In genomic region chr13:48156466-48156865, GRCh38 we compare ENCODE assay signal across 7 cellular contexts.
DNase-seq lines count a peak whose midpoint lies in the region; ATAC-seq and TF ChIP-seq lines count a peak whose summit lies in the region.

No MANE protein-coding gene starts in this region.

- no peak overlapping the region for H3K27ac ChIP-seq in Karpas-422 (ENCODE audit: low read length)

- no peaks in the 10 kb centered on the region for H3K9me2 ChIP-seq in Karpas-422 (replicated peaks; ENCODE audit: insufficient read depth, low read length)

- H3K4me3 Mint-ChIP-seq in activated CD8-positive, alpha-beta T cell treated with anti-CD3 and anti-CD28 coated beads for 36 hours = peak overlapping the region; percentile 67
- no peak overlapping the region for H3K4me3 Mint-ChIP-seq in glutamatergic neuron (ENCODE audit: unreplicated experiment)

- no peak overlapping the region for H3K4me3 ChIP-seq in Karpas-422 (ENCODE audit: low read length)

- ATAC-seq in activated CD8-positive, alpha-beta T cell treated with anti-CD3 and anti-CD28 coated beads for 36 hours = peak; percentile 86

- no peaks in the 10 kb centered on the region for H3K36me3 Mint-ChIP-seq in activated CD8-positive, alpha-beta T cell treated with anti-CD3 and anti-CD28 coated beads for 36 hours (ENCODE audit: low read depth)
- no peaks in the 10 kb centered on the region for H3K36me3 Mint-ChIP-seq in glutamatergic neuron (ENCODE audit: unreplicated experiment)

- no peaks in the 10 kb centered on the region for H3K9me3 ChIP-seq in Karpas-422 (ENCODE audit: low read length)

- H3K79me2 ChIP-seq in Karpas-422 (ENCODE audit: low read length) = no peaks in the 10 kb centered on the region

- CTCF ChIA-PET in activated CD8-positive, alpha-beta T cell treated with anti-CD3 and anti-CD28 coated beads for 36 hours (lab: Charles Lee) = interaction anchor here (1.4 to 2.0 kb wide), 3 partner anchors 27 to 75 kb away, joined by 5 to 8 read pairs (median 6); no protein-coding TSS in a partner anchor

- no peaks in the 10 kb centered on the region for H4K20me1 ChIP-seq in Karpas-422 (ENCODE audit: insufficient read depth, low read depth, low read length)

- POLR2A ChIA-PET in activated CD8-positive, alpha-beta T cell treated with anti-CD3 and anti-CD28 coated beads for 36 hours (lab: Charles Lee) = interaction anchor here (1.0 kb wide), 1 partner anchor 34 kb away, joined by 3 read pairs; no protein-coding TSS in a partner anchor

- no peak overlapping the region for H3K9ac ChIP-seq in Karpas-422 (ENCODE audit: low read length)

- no peak for TF ChIP-seq CTCF in activated CD8-positive, alpha-beta T cell treated with anti-CD3 and anti-CD28 coated beads for 36 hours (IDR thresholded peaks at IDR 0.05)
- no peak for TF ChIP-seq CTCF in glutamatergic neuron (IDR thresholded peaks at IDR 0.05; ENCODE audit: partially characterized antibody, unreplicated experiment)
- TF ChIP-seq CTCF in GM20000 (IDR thresholded peaks at IDR 0.05; ENCODE audit: extremely low read depth, missing control alignments) = no peak

- peak overlapping the region; percentile 97 for H3K27ac Mint-ChIP-seq in activated CD8-positive, alpha-beta T cell treated with anti-CD3 and anti-CD28 coated beads for 36 hours
- no peak overlapping the region for H3K27ac Mint-ChIP-seq in glutamatergic neuron (ENCODE audit: unreplicated experiment)

- H3K4me1 ChIP-seq in Karpas-422 (ENCODE audit: low read length) = peaks cover 9% of the 10 kb centered on the region

- no peaks in the 10 kb centered on the region for H3K36me3 ChIP-seq in Karpas-422 (ENCODE audit: insufficient read depth, low read length)

- H3K27me3 ChIP-seq in Karpas-422 (ENCODE audit: low read length) = no peaks in the 10 kb centered on the region

- peaks cover 85% of the 10 kb centered on the region for H3K4me1 Mint-ChIP-seq in activated CD8-positive, alpha-beta T cell treated with anti-CD3 and anti-CD28 coated beads for 36 hours (ENCODE audit: low read depth)
- H3K4me1 Mint-ChIP-seq in glutamatergic neuron (ENCODE audit: low read depth, unreplicated experiment) = peaks cover 24% of the 10 kb centered on the region

- DNase-seq in Karpas-422 (peak; percentile 50), glutamatergic neuron (peak; percentile 19), NCI-H2227 treated with DMSO at 0.1 percent for 48 hours (lab: John Stamatoyannopoulos, UW) (no peak), ecto neural progenitor cell (ENCODE audit: low spot score) (no peak), GM20000 (ENCODE audit: low spot score) (no peak)
- DNase-seq in activated CD8-positive, alpha-beta T cell treated with anti-CD3 and anti-CD28 coated beads for 36 hours = peak; percentile 91
- DNase-seq in stimulated activated CD8-positive, alpha-beta memory T cell treated with anti-CD3 and anti-CD28 coated beads, Interleukin-15, amount 100 ng/mL, for 48 hours (ENCODE audit: low read depth in 2 of 2) = peak; percentile 52 to 53

- H2AFZ ChIP-seq in Karpas-422 (ENCODE audit: low read length) = peak overlapping the region; percentile 65

- intact Hi-C loops in activated CD8-positive, alpha-beta T cell treated with anti-CD3 and anti-CD28 coated beads for 36 hours (cut with micrococcal nuclease) = loop anchor here (1.0 to 5.0 kb wide), 2 partner anchors 30 to 66 kb away; no protein-coding TSS in a partner anchor

- no peaks in the 10 kb centered on the region for H3K27me3 Mint-ChIP-seq in activated CD8-positive, alpha-beta T cell treated with anti-CD3 and anti-CD28 coated beads for 36 hours
- peaks cover 6% of the 10 kb centered on the region for H3K27me3 Mint-ChIP-seq in glutamatergic neuron (ENCODE audit: unreplicated experiment)

- H3K4me2 ChIP-seq in Karpas-422 (ENCODE audit: low read depth, low read length, poor library complexity, severe bottlenecking) = peak overlapping the region; percentile 22

- peaks cover 1% of the 10 kb centered on the region for H3K9me3 Mint-ChIP-seq in activated CD8-positive, alpha-beta T cell treated with anti-CD3 and anti-CD28 coated beads for 36 hours
- no peaks in the 10 kb centered on the region for H3K9me3 Mint-ChIP-seq in glutamatergic neuron (ENCODE audit: unreplicated experiment)

Comparison
In these comparisons a context has a peak if more than half of its experiments do, and no peak if none do; other contexts are left out.
1. DNase-seq: peak in Karpas-422 (single experiment), activated CD8-positive, alpha-beta T cell treated with anti-CD3 and anti-CD28 coated beads for 36 hours (single experiment), glutamatergic neuron (single experiment) and stimulated activated CD8-positive, alpha-beta memory T cell treated with anti-CD3 and anti-CD28 coated beads, Interleukin-15, amount 100 ng/mL, for 48 hours (2 of 2); none in NCI-H2227 treated with DMSO at 0.1 percent for 48 hours (single experiment), ecto neural progenitor cell (single experiment) and GM20000 (single experiment).